Comparison of ENCODE assay signal across 10 cellular contexts in the genomic region with DNA sequence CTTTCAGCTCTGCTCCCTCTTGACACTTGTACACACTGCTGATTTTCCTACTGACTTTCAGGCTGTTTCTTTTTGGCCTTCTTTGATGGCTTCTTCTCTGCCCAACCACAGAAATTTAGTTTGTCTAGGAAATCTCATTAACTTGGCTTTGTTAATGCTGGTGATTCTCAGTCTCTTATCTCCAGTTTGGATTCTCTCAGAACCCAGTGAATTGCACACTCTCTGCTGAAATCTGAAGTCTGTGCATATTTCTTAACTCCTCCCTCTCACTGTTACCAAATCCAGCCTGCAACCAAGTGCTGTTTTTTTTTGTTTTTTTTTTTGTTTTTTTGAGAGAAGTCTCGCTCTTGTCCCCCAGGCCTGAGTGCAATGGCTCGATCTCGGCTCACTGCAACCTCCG.
DNase-seq lines count a peak whose midpoint lies in the region; ATAC-seq and TF ChIP-seq lines count a peak whose summit lies in the region.
"Had no signal": no experiment of that assay in that cellular context is flagged by ENCODE, and none has a peak within 500 bp of the region (broad histone marks: within the 10 kb centered on the region; RNA-seq: fewer than 3 reads in every experiment).

No MANE protein-coding gene starts in this region.

- no peak for TF ChIP-seq CTCF in upper lobe of right lung (IDR thresholded peaks at IDR 0.05)

- H3K9me3 Mint-ChIP-seq in activated T-cell treated with anti-CD3 and anti-CD28 coated beads, Interleukin-2, amount 50 U/mL, for 72 hours = peaks cover 2 to 3% of the 10 kb centered on the region in 2 donors
- H3K9me3 Mint-ChIP-seq in activated naive CD8-positive, alpha-beta T cell treated with anti-CD3 and anti-CD28 coated beads for 36 hours = peaks cover 9% of the 10 kb centered on the region
- H3K9me3 Mint-ChIP-seq in memory B cell = no peaks in the 10 kb centered on the region

- no peak for ATAC-seq in activated T-cell treated with anti-CD3 and anti-CD28 coated beads, Interleukin-2, amount 50 U/mL, for 72 hours (replicated peaks in 1 of 2)
- ATAC-seq in memory B cell (ENCODE audit: low read depth) = no peak
- ATAC-seq in upper lobe of right lung = no peak
- no peak for ATAC-seq in HG02973 (IDR thresholded peaks at IDR 0.05; ENCODE audit: unreplicated experiment)
- ATAC-seq in GM21717 (IDR thresholded peaks at IDR 0.05; ENCODE audit: unreplicated experiment) = no peak

- H3K36me3 Mint-ChIP-seq in activated T-cell treated with anti-CD3 and anti-CD28 coated beads, Interleukin-2, amount 50 U/mL, for 72 hours (ENCODE audit: insufficient read depth in 2 of 2) = peaks cover 14 to 17% of the 10 kb centered on the region in 2 donors
- peaks cover 51% of the 10 kb centered on the region for H3K36me3 Mint-ChIP-seq in activated naive CD8-positive, alpha-beta T cell treated with anti-CD3 and anti-CD28 coated beads for 36 hours
- peaks cover 24% of the 10 kb centered on the region for H3K36me3 Mint-ChIP-seq in memory B cell

- H3K27ac Mint-ChIP-seq in activated T-cell treated with anti-CD3 and anti-CD28 coated beads, Interleukin-2, amount 50 U/mL, for 72 hours = peak overlapping the region; percentile 96
- H3K27ac Mint-ChIP-seq in activated naive CD8-positive, alpha-beta T cell treated with anti-CD3 and anti-CD28 coated beads for 36 hours = peak overlapping the region; percentile 93
- peak overlapping the region; percentile 98 for H3K27ac Mint-ChIP-seq in memory B cell

- H3K27ac ChIP-seq in upper lobe of right lung = peak overlapping the region; percentile 80

- H3K4me3 Mint-ChIP-seq in activated T-cell treated with anti-CD3 and anti-CD28 coated beads, Interleukin-2, amount 50 U/mL, for 72 hours = peak overlapping the region; percentile 60 to 93
- H3K4me3 Mint-ChIP-seq in activated naive CD8-positive, alpha-beta T cell treated with anti-CD3 and anti-CD28 coated beads for 36 hours = peak overlapping the region; percentile 30
- peak overlapping the region; percentile 65 for H3K4me3 Mint-ChIP-seq in memory B cell

- no peaks in the 10 kb centered on the region for H3K9me3 ChIP-seq in upper lobe of right lung

- H3K4me1 Mint-ChIP-seq in activated T-cell treated with anti-CD3 and anti-CD28 coated beads, Interleukin-2, amount 50 U/mL, for 72 hours (ENCODE audit: low read depth) = peaks cover 94% of the 10 kb centered on the region
- H3K4me1 Mint-ChIP-seq in activated naive CD8-positive, alpha-beta T cell treated with anti-CD3 and anti-CD28 coated beads for 36 hours = peaks cover 85% of the 10 kb centered on the region
- peaks cover 33% of the 10 kb centered on the region for H3K4me1 Mint-ChIP-seq in memory B cell

- H3K27me3 Mint-ChIP-seq in activated T-cell treated with anti-CD3 and anti-CD28 coated beads, Interleukin-2, amount 50 U/mL, for 72 hours (ENCODE audit: low read depth) = no peaks in the 10 kb centered on the region
- no peaks in the 10 kb centered on the region for H3K27me3 Mint-ChIP-seq in activated naive CD8-positive, alpha-beta T cell treated with anti-CD3 and anti-CD28 coated beads for 36 hours
- no peaks in the 10 kb centered on the region for H3K27me3 Mint-ChIP-seq in memory B cell

- intact Hi-C loops in upper lobe of right lung (cut with DNase I) = no loop called here

- DNase-seq in activated T-cell treated with anti-CD3 and anti-CD28 coated beads, Interleukin-2, amount 50 U/mL, for 72 hours = no peak
- DNase-seq in activated T-cell treated with anti-CD3 and anti-CD28 coated beads for 4 hours (no peak), memory B cell (ENCODE audit: low spot score in 2 of 2) (no peak), upper lobe of right lung (no peak)
- DNase-seq in activated naive CD8-positive, alpha-beta T cell treated with anti-CD3 and anti-CD28 coated beads for 36 hours = no peak
- no peak for DNase-seq in activated CD4-positive, alpha-beta T cell treated with anti-CD3 and anti-CD28 coated beads for 1 hour
- DNase-seq: head of caudate nucleus, NCI-H524 had no signal

- H3K27me3 ChIP-seq in upper lobe of right lung = no peaks in the 10 kb centered on the region

- peaks cover 4% of the 10 kb centered on the region for H3K36me3 ChIP-seq in upper lobe of right lung

- H3K4me3 ChIP-seq in upper lobe of right lung = no peak overlapping the region

- H3K4me1 ChIP-seq in upper lobe of right lung = peaks cover 35% of the 10 kb centered on the region
